In the genomic region with DNA sequence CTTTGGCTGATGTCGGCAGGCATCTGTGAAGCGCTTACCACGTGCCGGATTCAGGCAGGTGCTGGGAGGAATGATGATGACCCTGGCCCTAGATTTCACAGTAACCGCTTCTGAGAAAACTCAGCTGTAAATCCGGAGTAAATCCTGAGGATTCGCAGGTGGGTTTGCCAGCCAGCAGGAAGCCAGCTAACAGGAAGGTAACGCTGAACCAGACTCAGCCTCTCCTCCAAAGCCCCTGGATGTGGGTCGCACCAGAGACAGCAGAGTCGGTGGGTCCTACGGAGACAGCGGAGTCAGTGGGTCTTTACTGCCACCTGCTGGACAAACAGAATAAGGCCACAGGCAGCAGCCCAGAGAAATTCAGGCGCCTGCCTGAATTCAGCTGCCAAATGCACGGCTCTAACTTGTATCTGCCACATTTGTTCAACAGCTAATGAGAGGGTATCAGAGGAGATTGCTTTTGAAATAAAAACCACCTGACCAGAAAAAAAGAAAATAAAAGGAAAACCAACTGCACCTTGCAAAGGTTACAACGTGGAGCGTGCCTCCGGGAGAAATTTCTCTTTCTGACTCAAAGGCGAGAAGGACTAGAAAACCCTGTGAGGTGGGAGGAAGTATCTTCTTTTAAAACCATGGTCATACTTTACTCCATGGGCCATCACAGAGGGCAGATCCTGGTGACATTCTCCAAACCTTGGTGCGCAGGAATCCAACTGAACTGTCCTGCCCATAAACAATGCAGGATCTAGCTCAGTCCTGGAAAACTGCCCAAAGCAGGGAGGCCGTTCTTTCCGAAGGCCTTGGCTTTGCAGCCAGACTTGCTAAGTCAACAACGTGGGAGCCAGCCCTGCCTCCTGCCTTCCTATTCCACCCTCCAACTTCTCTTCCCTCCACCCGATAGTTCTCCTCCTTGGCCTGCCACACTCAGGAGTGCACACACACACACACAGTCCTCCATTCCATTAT, we compare ENCODE assay signal across 7 cellular contexts. TPM values are rescaled to one million over a fixed set of nuclear protein-coding genes. Genes with fewer than 3 reads are reported as not detected.
DNase-seq lines count a peak whose midpoint lies in the region; ATAC-seq and TF ChIP-seq lines count a peak whose summit lies in the region.

No MANE protein-coding gene starts in this region.

- H3K27me3 ChIP-seq in skeletal muscle satellite cell (ENCODE audit: control insufficient read depth, insufficient read depth, low read length), result no peaks in the 10 kb centered on the region

- H3K9ac ChIP-seq in skeletal muscle satellite cell (ENCODE audit: low read depth, low read length), result peak overlapping the region; percentile 22

- peak overlapping the region; percentile 63 for H3K4me2 ChIP-seq in skeletal muscle satellite cell (ENCODE audit: low read length)

- peak; percentile 82 for DNase-seq in GM13976 (ENCODE audit: low spot score)
- peak; percentile 42 for DNase-seq in NCI-H2107 (lab: John Stamatoyannopoulos, UW)
- peak; percentile 65 for DNase-seq in UCSD-AML1 (lab: John Stamatoyannopoulos, UW; ENCODE audit: unreplicated experiment)
- peak; percentile 59 to 91 for DNase-seq in T47D (ENCODE audit: low read depth in 1 of 2, low spot score in 1 of 2)
- peak; percentile 93 for DNase-seq in iPS-NIHi11 (ENCODE audit: low spot score)

- no peaks in the 10 kb centered on the region for H3K36me3 ChIP-seq in skeletal muscle satellite cell (ENCODE audit: insufficient read depth, low read length)

- ATAC-seq in GM18870 (IDR thresholded peaks at IDR 0.05; ENCODE audit: unreplicated experiment), result no peak

- peak; percentile 83 for TF ChIP-seq CTCF in GM13976 (IDR thresholded peaks at IDR 0.05; ENCODE audit: borderline replicate concordance, control extremely low read depth, extremely low read depth, insufficient read depth, missing control alignments)

- peak overlapping the region; percentile 40 for H3K4me3 ChIP-seq in skeletal muscle satellite cell (ENCODE audit: low read length)

- in situ Hi-C loops in GM13976 (cut with MboI; ENCODE audit: low sequenced_read_pairs, unreplicated experiment), result loop anchor here (10.0 to 25.0 kb wide), 2 partner anchors 288 to 405 kb away; no protein-coding TSS in a partner anchor
- in situ Hi-C loops in T47D (cut with HindIII; ENCODE audit: low pct_unique_long_range_greater_than_20kb, low sequenced_read_pairs), result no loop called here

- no peaks in the 10 kb centered on the region for H3K9me3 ChIP-seq in skeletal muscle satellite cell (replicated peaks; ENCODE audit: low read length)

- H3K4me1 ChIP-seq in skeletal muscle satellite cell (ENCODE audit: control insufficient read depth, insufficient read depth, low read length), result peaks cover 19% of the 10 kb centered on the region

RNA-seq across cellular contexts. Expression of a gene that starts 16.3 kb away (rescaled TPM):
- 56.5 and 76.4 TPM in 2 replicates for total RNA-seq in skeletal muscle satellite cell (2012; rRNA removed)

RNA-seq across cellular contexts. Expression of a gene that starts 58.8 kb away (rescaled TPM):
- total RNA-seq in skeletal muscle satellite cell (2012; rRNA removed), result 37.8 and 39.0 TPM in 2 replicates

Comparison
In these comparisons a context has a peak if more than half of its experiments do, and no peak if none do; other contexts are left out.
1. DNase-seq: peak in every context shown above with its lines; median percentile 93 in iPS-NIHi11; 82 in GM13976; 75 in T47D; 65 in UCSD-AML1; 42 in NCI-H2107.